8 cellular contexts compared by ENCODE assay signal in the genomic region with DNA sequence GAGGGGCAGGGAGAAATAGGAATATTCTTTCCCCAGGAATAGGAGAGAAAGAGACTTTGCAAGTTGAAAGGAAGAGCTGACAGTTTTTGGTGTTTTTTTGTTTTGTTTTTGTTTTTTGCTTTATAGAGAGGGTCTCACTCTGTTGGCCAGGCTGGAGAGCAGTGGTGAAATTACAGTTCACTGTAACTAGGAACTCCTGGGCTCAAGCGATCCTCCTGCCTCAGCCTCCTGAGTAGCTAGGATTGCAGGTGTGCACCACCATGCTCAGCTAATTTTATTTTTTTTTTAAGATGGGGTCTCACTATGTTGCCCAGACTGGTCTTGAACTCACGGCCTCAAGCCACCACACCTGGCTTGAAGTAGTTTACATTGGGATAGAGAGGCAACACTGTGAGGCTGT.
"Had no signal": no experiment of that assay in that cellular context is flagged by ENCODE, and none has a peak within 500 bp of the region (broad histone marks: within the 10 kb centered on the region; RNA-seq: fewer than 3 reads in every experiment).

No MANE protein-coding gene starts in this region.

- ATAC-seq: GM12878 had no signal

- FAIRE-seq: G401.6, GM12878, GM12891, GM12892, GM18507, GM19239 had no signal

- DNase-seq: GDM1, GF-D8 had no signal

- H3K4me3 ChIP-seq: GM12878 had no signal
